ENCODE assay signal across 15 cellular contexts in genomic region chr4:177118596-177118995, GRCh38.
DNase-seq lines count a peak whose midpoint lies in the region; ATAC-seq, FAIRE-seq and TF ChIP-seq lines count a peak whose summit lies in the region.
"Had no signal": no experiment of that assay in that cellular context is flagged by ENCODE, and none has a peak within 500 bp of the region (broad histone marks: within the 10 kb centered on the region; RNA-seq: fewer than 3 reads in every experiment).

No MANE protein-coding gene starts in this region.

- FAIRE-seq in GM12892 (lab: Jason Lieb, UNC), result no peak

- peaks cover 2% of the 10 kb centered on the region for H3K4me1 ChIP-seq in IMR-90 (ENCODE audit: control insufficient read depth, insufficient read depth, low read length)
- H3K4me1 ChIP-seq in thyroid gland, result peaks cover 15 to 16% of the 10 kb centered on the region in 2 donors
- H3K4me1 ChIP-seq: esophagus squamous epithelium had no signal

- no peak overlapping the region for H3K4ac ChIP-seq in IMR-90 (ENCODE audit: low read depth, low read length)

- H3K9me1 ChIP-seq in IMR-90 (ENCODE audit: insufficient read depth, low read length), result no peaks in the 10 kb centered on the region

- H3K27me3 ChIP-seq in IMR-90 (ENCODE audit: control insufficient read depth, insufficient read depth, low read length) (no peaks in the 10 kb centered on the region), thyroid gland (no peaks in the 10 kb centered on the region)
- H3K27me3 ChIP-seq: esophagus squamous epithelium had no signal

- CTCF ChIA-PET in IMR-90 (lab: Yijun Ruan, JAX), result interaction anchor here (0.7 to 1.4 kb wide), 2 partner anchors 71 to 132 kb away, joined by 3 read pairs; no protein-coding TSS in a partner anchor

- no peak overlapping the region for H2AFZ ChIP-seq in IMR-90 (replicated peaks; ENCODE audit: low read length, poor library complexity)

- H3K4me3 ChIP-seq in IMR-90 (ENCODE audit: insufficient read depth, low read depth, low read length), result no peak overlapping the region
- no peak overlapping the region for H3K4me3 ChIP-seq in choroid plexus epithelial cell (ENCODE audit: low read depth, low read length)
- H3K4me3 ChIP-seq in thyroid gland (replicated peaks in 1 of 3), result no peak overlapping the region
- H3K4me3 ChIP-seq: esophagus squamous epithelium had no signal

- no peak overlapping the region for H2AK5ac ChIP-seq in IMR-90 (ENCODE audit: low read depth, low read length)

- ATAC-seq in IMR-90 (ENCODE audit: low read depth), result peak; percentile 92

- H2BK120ac ChIP-seq in IMR-90 (ENCODE audit: low read depth, low read length), result no peak overlapping the region

- no peak overlapping the region for H4K91ac ChIP-seq in IMR-90 (ENCODE audit: insufficient read depth, low read depth, low read length)

- no peak overlapping the region for H2AK9ac ChIP-seq in IMR-90 (replicated peaks; ENCODE audit: low read depth, low read length, poor library complexity)

- no peaks in the 10 kb centered on the region for H4K20me1 ChIP-seq in IMR-90 (ENCODE audit: insufficient read depth, low read length)

- intact Hi-C loops in IMR-90 (cut with micrococcal nuclease) (loop anchor here (2.0 to 5.0 kb wide), 3 partner anchors 58 to 364 kb away; partner anchors contain the start of gene VEGFC), thyroid gland (cut with DNase I) (no loop called here)

- peak overlapping the region; percentile 74; the same call in 1 of the 2 replicates for H3K27ac ChIP-seq in IMR-90 (ENCODE audit: insufficient read depth, low read length)
- H3K27ac ChIP-seq in thyroid gland, result peak overlapping the region; percentile 53 to 79 (median 77)

- TF ChIP-seq CTCF in IMR-90 (conservative IDR thresholded peaks at IDR 0.05; ENCODE audit: low read depth, low read length) (no peak), choroid plexus epithelial cell (conservative IDR thresholded peaks at IDR 0.05; ENCODE audit: low read depth, low read length) (no peak), thyroid gland (IDR thresholded peaks at IDR 0.05) (no peak)

- in situ Hi-C loops in IMR-90 (cut with MboI; ENCODE audit: low sequenced_read_pairs), result loop anchor here (10.0 to 25.0 kb wide), 2 partner anchors 216 to 444 kb away; no protein-coding TSS in a partner anchor

- dilution Hi-C loops in IMR-90 (cut with HindIII; ENCODE audit: low sequenced_read_pairs, unreplicated experiment), result no loop called here

- H2BK5ac ChIP-seq in IMR-90 (ENCODE audit: low read depth, low read length, poor library complexity, severe bottlenecking), result peak overlapping the region; percentile 91

- no peak overlapping the region for H2BK15ac ChIP-seq in IMR-90 (ENCODE audit: low read depth, low read length)

- no peak overlapping the region for H3K18ac ChIP-seq in IMR-90 (ENCODE audit: low read depth, low read length)

- POLR2A ChIA-PET in IMR-90 (lab: Charles Lee; ENCODE audit: unreplicated experiment), result no interaction called here

- H3K56ac ChIP-seq in IMR-90 (ENCODE audit: extremely low read depth, insufficient read depth, low read length), result no peak overlapping the region

- H4K8ac ChIP-seq in IMR-90 (ENCODE audit: low read depth in 2 of 2, low read length in 2 of 2), result no peak overlapping the region

- H4K5ac ChIP-seq in IMR-90 (ENCODE audit: low read depth, low read length), result no peak overlapping the region

- no TSS peak for BruUV-seq in IMR-90 (replicated peaks; lab: Mats Ljungman, UMichigan)

- H3K23ac ChIP-seq in IMR-90 (ENCODE audit: low read depth, low read length), result no peak overlapping the region

- H3K4me2 ChIP-seq in IMR-90 (ENCODE audit: low read depth, low read length), result no peak overlapping the region

- H3K79me1 ChIP-seq in IMR-90 (ENCODE audit: low read depth in 1 of 2, low read length in 2 of 2), result no peaks in the 10 kb centered on the region

- no peak for TF ChIP-seq RAD21 in IMR-90 (IDR thresholded peaks at IDR 0.05; ENCODE audit: low read length)

- no peak overlapping the region for H3K9ac ChIP-seq in IMR-90 (ENCODE audit: low read depth, low read length)

- TF ChIP-seq POLR2A in IMR-90 (IDR thresholded peaks at IDR 0.05; ENCODE audit: low read depth, low read length) (no peak), thyroid gland (IDR thresholded peaks at IDR 0.05) (no peak), GM12892 (IDR thresholded peaks at IDR 0.05; ENCODE audit: low read depth, low read length) (no peak)

- H3K14ac ChIP-seq in IMR-90 (replicated peaks; ENCODE audit: low read depth, low read length), result no peak overlapping the region

- peak; percentile 99 for DNase-seq in IMR-90
- DNase-seq in choroid plexus epithelial cell (ENCODE audit: low read depth), result peak; percentile 95
- peak; percentile 54 for DNase-seq in kidney glomerular epithelial cell (lab: John Stamatoyannopoulos, UW)
- peak; percentile 57 to 74 for DNase-seq in thyroid gland
- DNase-seq in putamen (ENCODE audit: low spot score), result no peak
- no peak for DNase-seq in NCI-H2081 (lab: John Stamatoyannopoulos, UW)
- no peak for DNase-seq in GM12892 (ENCODE audit: insufficient read length)
- DNase-seq in DMS79 treated with DMSO at 0.1 percent for 48 hours (lab: John Stamatoyannopoulos, UW), result no peak
- DNase-seq: activated CD4-positive, alpha-beta T cell treated with anti-CD3 and anti-CD28 coated beads, Interleukin-2, amount 10 ng/mL, durations not matched to agents 24 days and 14 days; activated naive CD8-positive, alpha-beta T cell treated with anti-CD3 and anti-CD28 coated beads for 36 hours; esophagus squamous epithelium; Kasumi-1; mesendoderm; NCI-H510A treated with DMSO at 0.1 percent for 48 hours; stimulated activated naive CD4-positive, alpha-beta T cell had no signal

- H3K36me3 ChIP-seq in IMR-90 (ENCODE audit: control insufficient read depth, insufficient read depth, low read length), result no peaks in the 10 kb centered on the region
- no peaks in the 10 kb centered on the region for H3K36me3 ChIP-seq in thyroid gland
- H3K36me3 ChIP-seq: esophagus squamous epithelium had no signal

- H3K9me3 ChIP-seq in IMR-90 (ENCODE audit: control insufficient read depth, insufficient read depth, low read length) (peaks cover 4% of the 10 kb centered on the region; the same call in 1 of the 2 replicates), thyroid gland (no peaks in the 10 kb centered on the region)
- H3K9me3 ChIP-seq: esophagus squamous epithelium had no signal

- no peak overlapping the region for H2BK20ac ChIP-seq in IMR-90 (ENCODE audit: low read depth, low read length)

TF ChIP-seq in IMR-90, 13 proteins besides CTCF, POLR2A, EP300 and RAD21:
- TF ChIP-seq CEBPB (IDR thresholded peaks at IDR 0.05; ENCODE audit: low read depth, low read length) (peak; percentile 96), RCOR1 (IDR thresholded peaks at IDR 0.05; ENCODE audit: insufficient replicate concordance, low read length) (peak; percentile 6), NFE2L2 (IDR thresholded peaks at IDR 0.05; ENCODE audit: low read depth, low read length) (no peak)

Comparison
In these comparisons a context has a peak if more than half of its experiments do, and no peak if none do; other contexts are left out.
1. DNase-seq: peak in IMR-90 (single experiment), choroid plexus epithelial cell (single experiment), kidney glomerular epithelial cell (single experiment) and thyroid gland (2 of 2); none in putamen (single experiment), NCI-H2081 (0 of 2), GM12892 (single experiment) and DMS79 treated with DMSO at 0.1 percent for 48 hours (single experiment).